19 cellular contexts compared by ENCODE assay signal in genomic region chr22:47159592-47159991, GRCh38.
"Had no signal": no experiment of that assay in that cellular context is flagged by ENCODE, and none has a peak within 500 bp of the region (broad histone marks: within the 10 kb centered on the region; RNA-seq: fewer than 3 reads in every experiment).

No MANE protein-coding gene starts in this region.

- H3K4me3 ChIP-seq: SJSA1, SK-N-MC had no signal

- H3K9me3 ChIP-seq: SJSA1 had no signal

- H3K27ac ChIP-seq: SJSA1, SK-N-MC had no signal

- DNase-seq: KBM-7, MV-4-11, NCI-H1048, NCI-H1105, NCI-H1417, NCI-H1436 treated with DMSO at 0.1 percent for 48 hours, NCI-H1694 treated with DMSO at 0.1 percent for 48 hours, NCI-H1930, NCI-H2081, NCI-H2107, NCI-H2227 treated with DMSO at 0.1 percent for 48 hours, NCI-H524 treated with DMSO at 0.1 percent for 48 hours, NCI-H69, NCI-H774, RPMI8226, SIG-M5 had no signal

- H3K27me3 ChIP-seq: SJSA1 had no signal

- FAIRE-seq: RCC 7860 had no signal
